In the genomic region with DNA sequence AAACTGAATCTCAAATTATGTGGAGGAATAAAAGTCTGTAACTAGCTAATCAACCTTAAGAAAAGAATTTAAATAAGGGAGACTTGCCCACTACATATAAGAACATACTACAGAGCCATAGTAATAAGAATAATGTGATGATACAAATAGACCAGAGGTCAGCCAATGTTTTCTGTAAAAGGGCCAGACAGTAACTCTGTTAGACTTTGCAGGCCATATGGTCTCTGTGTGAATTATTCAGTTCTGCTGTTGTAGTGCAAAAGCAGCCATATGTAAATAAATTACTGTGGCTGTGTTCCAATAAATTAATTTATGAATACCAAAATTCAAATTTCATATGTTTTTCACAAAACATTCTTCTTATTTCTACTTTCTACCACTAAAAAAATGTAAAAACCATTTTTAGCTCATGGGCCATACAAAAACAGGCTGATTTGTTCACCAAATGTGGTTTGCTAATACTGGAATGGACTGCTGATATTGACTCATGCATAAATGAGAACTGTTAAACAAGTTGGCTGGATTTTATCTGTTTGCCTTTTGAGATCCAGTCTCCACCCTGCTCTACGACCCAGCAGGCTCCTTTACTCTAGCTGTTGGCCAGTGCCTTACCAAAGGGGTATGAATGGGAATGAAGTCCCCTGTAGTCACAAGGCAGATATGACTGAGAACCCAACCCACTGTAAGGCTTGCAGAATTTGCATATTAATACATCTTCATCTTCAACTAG, we compare ENCODE assay signal across 25 cellular contexts.
"Had no signal": no experiment of that assay in that cellular context is flagged by ENCODE, and none has a peak within 500 bp of the region (broad histone marks: within the 10 kb centered on the region; RNA-seq: fewer than 3 reads in every experiment).

No MANE protein-coding gene starts in this region.

- ATAC-seq: activated CD8-positive, alpha-beta T cell treated with anti-CD3 and anti-CD28 coated beads for 36 hours; activated T-cell treated with anti-CD3 and anti-CD28 coated beads, Interleukin-2, amount 50 U/mL, for 72 hours had no signal

- H3K9me3 ChIP-seq: Peyer's patch, SJCRH30, SK-N-SH had no signal

- H3K4me3 ChIP-seq: breast epithelium, Peyer's patch, SJCRH30 had no signal

- H3K27me3 ChIP-seq: breast epithelium, Peyer's patch, SJCRH30 had no signal

- H3K27ac ChIP-seq: breast epithelium, Peyer's patch, RWPE1, SJCRH30, WERI-Rb-1 had no signal

- H3K36me3 ChIP-seq: breast epithelium, Peyer's patch, SJCRH30, WERI-Rb-1 had no signal

- H3K4me1 ChIP-seq: breast epithelium, Peyer's patch, SJCRH30 had no signal

- H3K9ac ChIP-seq: SK-N-SH had no signal

- H3K9me2 ChIP-seq: SK-N-SH had no signal

- DNase-seq: activated CD4-positive, alpha-beta T cell treated with anti-CD3 and anti-CD28 coated beads for 4 hours; activated CD8-positive, alpha-beta memory T cell treated with anti-CD3 and anti-CD28 coated beads, Interleukin-2, amount 50 U/mL, for 4 hours; activated CD8-positive, alpha-beta T cell treated with anti-CD3 and anti-CD28 coated beads for 36 hours; activated gamma-delta T cell treated with Interleukin-2 at 50 U/mL for 16 hours; activated naive CD4-positive, alpha-beta T cell treated with anti-CD3 and anti-CD28 coated beads, Interleukin-2, amount 10 ng/mL, durations not matched to agents 7 days and 5 days; activated naive CD8-positive, alpha-beta T cell treated with anti-CD3 and anti-CD28 coated beads for 36 hours; activated T-cell treated with anti-CD3 and anti-CD28 coated beads, Interleukin-2, amount 50 U/mL, for 72 hours; Karpas-422; NCI-H1105 treated with DMSO at 0.1 percent for 48 hours; NCI-H1436 treated with DMSO at 0.1 percent for 48 hours; NCI-H1930; NCI-H2171; NCI-H2227 treated with DMSO at 0.1 percent for 48 hours; NCI-H510A; NCI-H526 treated with DMSO at 0.1 percent for 48 hours; NK-92 treated with Interleukin-12 subunit alpha and Interleukin-12 subunit beta, amount 100 ng/mL, for 24 hours; OCI-M1; Peyer's patch; Right ventricle myocardium superior; SJCRH30; SK-N-SH; T-helper 1 cell; WERI-Rb-1 had no signal

- H3K4me2 ChIP-seq: SK-N-SH had no signal
